11 cellular contexts compared by ENCODE assay signal in the genomic region with DNA sequence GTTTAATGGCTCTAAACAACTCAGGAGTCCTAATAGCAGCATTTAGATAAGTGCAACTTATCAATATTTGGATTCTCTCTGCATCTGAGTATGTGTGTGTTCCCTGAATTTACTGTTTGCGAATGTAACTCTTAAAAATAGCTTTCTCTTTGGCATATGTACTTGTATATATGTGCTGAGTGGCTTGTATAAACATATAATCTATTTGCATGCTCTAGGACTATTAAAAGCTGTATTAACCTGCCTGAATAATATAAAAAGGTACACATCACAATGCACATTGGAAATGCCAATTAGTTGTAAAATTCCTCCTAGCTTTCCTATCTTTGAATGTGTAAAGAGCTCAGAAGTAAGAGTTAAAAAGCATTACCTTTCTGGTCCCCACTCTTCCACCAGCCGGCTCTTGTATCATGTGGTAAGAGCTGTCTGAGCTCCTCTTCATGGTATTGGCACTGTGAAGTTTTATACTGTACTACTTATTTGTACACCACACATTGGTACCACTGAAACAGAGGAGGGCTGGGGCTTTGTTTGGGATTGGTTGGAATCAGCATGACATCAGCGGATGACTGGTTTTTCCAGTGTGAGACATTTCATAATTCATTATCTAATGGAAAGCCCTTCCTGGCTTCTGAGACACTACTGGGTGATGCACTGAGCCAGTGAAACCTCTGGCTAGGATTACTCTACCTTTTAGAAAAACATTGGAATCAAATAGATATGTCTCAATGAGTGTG. TPM values are rescaled to one million over a fixed set of nuclear protein-coding genes. Genes with fewer than 3 reads are reported as not detected.
DNase-seq lines count a peak whose midpoint lies in the region; ATAC-seq, FAIRE-seq and TF ChIP-seq lines count a peak whose summit lies in the region.
"Had no signal": no experiment of that assay in that cellular context is flagged by ENCODE, and none has a peak within 500 bp of the region (broad histone marks: within the 10 kb centered on the region; RNA-seq: fewer than 3 reads in every experiment).

INHBA (minus strand) TSS at position 456 of the 737 bp plus-strand sequence. CDS start 2,716 bp downstream, outside the sequence.

- no peaks in the 10 kb centered on the region for H3K4me1 ChIP-seq in endocrine pancreas (ENCODE audit: control insufficient read depth, insufficient read depth, low read length)
- H3K4me1 ChIP-seq in mesenchymal stem cell (ENCODE audit: control insufficient read depth, insufficient read depth, low read depth, low read length), result peaks cover 8% of the 10 kb centered on the region

- peaks cover 4% of the 10 kb centered on the region for H3K36me3 ChIP-seq in endocrine pancreas (ENCODE audit: control insufficient read depth, insufficient read depth, low read length)
- H3K36me3 ChIP-seq in mesenchymal stem cell (ENCODE audit: control insufficient read depth in 1 of 2, insufficient read depth in 2 of 2, low read depth in 1 of 2, low read length in 2 of 2), result peaks cover 0 to 2% of the 10 kb centered on the region in 2 experiments
- H3K36me3 ChIP-seq: BLaER1 treated with 17β-estradiol and CSF1 and Interleukin-3, amounts not matched to agents 10 nM and 100 nM had no signal

- no peak within 1 kb of the TSS for H3K9ac ChIP-seq in endocrine pancreas (ENCODE audit: control insufficient read depth, insufficient read depth, low read length)
- H3K9ac ChIP-seq in mesenchymal stem cell (ENCODE audit: low read length), result peak within 1 kb of the TSS; percentile 93
- H3K9ac ChIP-seq: BLaER1 treated with 17β-estradiol and CSF1 and Interleukin-3, amounts not matched to agents 10 nM and 100 nM had no signal

- H3K14ac ChIP-seq in mesenchymal stem cell (ENCODE audit: low read length in 2 of 2), result no peak within 1 kb of the TSS

- no peak for TF ChIP-seq CTCF in AG04449 (IDR thresholded peaks at IDR 0.05; ENCODE audit: insufficient read depth, low read length, missing control alignments)

- no peak within 1 kb of the TSS for H2BK15ac ChIP-seq in mesenchymal stem cell (ENCODE audit: low read depth, poor library complexity, severe bottlenecking)

- H4K8ac ChIP-seq in mesenchymal stem cell (ENCODE audit: low read length), result no peak within 1 kb of the TSS

- H2BK120ac ChIP-seq in mesenchymal stem cell (ENCODE audit: low read depth, low read length), result no peak within 1 kb of the TSS

- no peak within 1 kb of the TSS for H3K18ac ChIP-seq in mesenchymal stem cell (ENCODE audit: low read depth in 1 of 2, low read length in 2 of 2)

- H3K27me3 ChIP-seq in endocrine pancreas (ENCODE audit: control insufficient read depth, insufficient read depth, low read length) (no peaks in the 10 kb centered on the region), mesenchymal stem cell (ENCODE audit: control insufficient read depth in 1 of 2, insufficient read depth in 1 of 2, low read length in 2 of 2) (no peaks in the 10 kb centered on the region)

- H2AFZ ChIP-seq in mesenchymal stem cell (ENCODE audit: low read depth, low read length), result no peak within 1 kb of the TSS

- WGBS in mesenchymal stem cell, result 40% methylated on average over 1 of the region's 3 CpGs

- DNase-seq in AG04449 (ENCODE audit: low read depth, low spot score) (peak; percentile 95), NCI-H69 (lab: John Stamatoyannopoulos, UW) (peak; percentile 26), mesenchymal stem cell (peak; percentile 89), cerebellum (ENCODE audit: low spot score) (no peak), HTR-8/SVneo (ENCODE audit: insufficient read length, low spot score) (no peak)
- DNase-seq: activated naive CD8-positive, alpha-beta T cell treated with anti-CD3 and anti-CD28 coated beads, Interleukin-2, amount 10 ng/mL, durations not matched to agents 7 days and 5 days; NCI-H1417 treated with DMSO at 0.1 percent for 48 hours had no signal

- POLR2A ChIA-PET in AG04449 (lab: Yijun Ruan, JAX), result interaction anchor here (0.5 to 2.7 kb wide), 10 partner anchors 9 to 1158 kb away, joined by 3 to 13 read pairs (median 3); no protein-coding TSS in a partner anchor

- no peak for ATAC-seq in GM21737 (IDR thresholded peaks at IDR 0.05; ENCODE audit: unreplicated experiment)
- no peak for ATAC-seq in HG03442 (IDR thresholded peaks at IDR 0.05; ENCODE audit: unreplicated experiment)

- CTCF ChIA-PET in AG04449 (lab: Yijun Ruan, JAX), result interaction anchor here (0.9 to 4.2 kb wide), 8 partner anchors 9 to 1026 kb away, joined by 3 to 16 read pairs (median 4); no protein-coding TSS in a partner anchor

- peak within 1 kb of the TSS; percentile 44 for H3K4me2 ChIP-seq in mesenchymal stem cell (ENCODE audit: low read length, poor library complexity, severe bottlenecking)

- no peaks in the 10 kb centered on the region for H3K79me1 ChIP-seq in mesenchymal stem cell (replicated peaks; ENCODE audit: low read length, poor library complexity, severe bottlenecking)

- peak within 1 kb of the TSS in 1 of 2 experiments; percentile 67 for H2BK12ac ChIP-seq in mesenchymal stem cell (ENCODE audit: low read length in 2 of 2)

- H3K23ac ChIP-seq in mesenchymal stem cell (ENCODE audit: low read length in 2 of 2), result no peak within 1 kb of the TSS

- peak within 1 kb of the TSS; percentile 61 for H3K27ac ChIP-seq in mesenchymal stem cell (ENCODE audit: low read length, poor library complexity, severe bottlenecking)
- H3K27ac ChIP-seq: BLaER1 treated with 17β-estradiol and CSF1 and Interleukin-3, amounts not matched to agents 10 nM and 100 nM had no signal

- H3K4me3 ChIP-seq in AG04449 (ENCODE audit: low read depth, low read length) (peak within 1 kb of the TSS; percentile 91), endocrine pancreas (ENCODE audit: control insufficient read depth, insufficient read depth, low read length) (peak within 1 kb of the TSS; percentile 84), mesenchymal stem cell (ENCODE audit: insufficient read depth in 1 of 2, low read depth in 1 of 2, low read length in 2 of 2) (peak within 1 kb of the TSS in 1 of 2 experiments; percentile 87)
- H3K4me3 ChIP-seq: BLaER1 treated with 17β-estradiol and CSF1 and Interleukin-3, amounts not matched to agents 10 nM and 100 nM had no signal

- no peak within 1 kb of the TSS for H2AK5ac ChIP-seq in mesenchymal stem cell (ENCODE audit: low read length, severe bottlenecking)

- no peak for FAIRE-seq in HTR-8/SVneo (lab: Jason Lieb, UNC)

- peak within 1 kb of the TSS in 1 of 2 experiments; percentile 30 for H3K4ac ChIP-seq in mesenchymal stem cell (ENCODE audit: low read depth in 1 of 2, low read length in 2 of 2)

- H3K9me3 ChIP-seq in endocrine pancreas (ENCODE audit: control insufficient read depth, low read length), result no peaks in the 10 kb centered on the region
- H3K9me3 ChIP-seq in mesenchymal stem cell (ENCODE audit: control insufficient read depth, low read length), result no peaks in the 10 kb centered on the region
- H3K9me3 ChIP-seq: BLaER1 treated with 17β-estradiol and CSF1 and Interleukin-3, amounts not matched to agents 10 nM and 100 nM had no signal

- H2BK5ac ChIP-seq in mesenchymal stem cell (ENCODE audit: low read depth, low read length, poor library complexity, severe bottlenecking), result no peak within 1 kb of the TSS

- H4K91ac ChIP-seq in mesenchymal stem cell (ENCODE audit: low read length), result no peak within 1 kb of the TSS

RNA-seq across cellular contexts. Expression of gene INHBA, which starts in this region (rescaled TPM):
- 22.1 TPM for polyA plus RNA-seq in mesenchymal stem cell (2013, experiment 1 of 2)
- polyA plus RNA-seq in mesenchymal stem cell (2013, experiment 2 of 2), result 22.6 TPM
- total RNA-seq in cerebellum, result 3.2 TPM
- total RNA-seq: activated naive CD8-positive, alpha-beta T cell treated with anti-CD3 and anti-CD28 coated beads, Interleukin-2, amount 10 ng/mL, durations not matched to agents 7 days and 5 days had no signal

Comparison
In these comparisons a context has a peak if more than half of its experiments do, and no peak if none do; other contexts are left out.
1. DNase-seq: peak in AG04449 (single experiment), NCI-H69 (single experiment) and mesenchymal stem cell (single experiment); none in cerebellum (single experiment) and HTR-8/SVneo (single experiment).